Comparison of ENCODE assay signal across 8 cellular contexts in the genomic region with DNA sequence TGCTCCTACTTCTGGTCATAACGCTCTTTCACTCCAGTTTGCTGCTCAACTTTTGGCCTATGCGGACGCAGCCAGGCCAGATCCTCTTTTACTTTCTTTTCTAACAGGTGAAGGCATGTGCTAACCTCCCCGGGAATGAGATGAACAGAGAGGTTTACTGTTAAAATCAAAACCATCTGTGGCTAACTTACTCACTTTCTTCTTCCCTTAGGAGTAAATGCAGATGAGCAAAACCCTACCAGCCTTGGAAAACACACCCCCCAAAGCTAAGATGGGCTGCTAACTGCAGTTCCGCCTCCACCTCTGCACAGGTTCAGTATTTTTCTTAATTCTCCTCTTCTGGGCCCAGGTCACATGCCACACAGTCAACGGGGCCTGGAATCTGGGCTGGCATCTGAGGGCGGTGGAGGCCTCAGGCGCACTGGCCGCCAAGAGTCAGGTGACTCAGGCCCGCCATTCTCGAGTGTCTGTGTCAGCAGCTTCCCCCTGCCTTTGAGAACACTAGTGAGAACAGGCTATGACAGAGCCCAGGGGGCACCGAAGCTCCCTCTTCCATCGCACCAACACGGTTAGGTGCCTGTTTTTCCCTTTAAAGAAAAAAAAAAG. TPM values are rescaled to one million over a fixed set of nuclear protein-coding genes. Genes with fewer than 3 reads are reported as not detected.
A peak's percentile ranks its signal among the peaks of the same experiment; 100 is the strongest.
DNase-seq lines count a peak whose midpoint lies in the region; ATAC-seq and TF ChIP-seq lines count a peak whose summit lies in the region.

No MANE protein-coding gene starts in this region.

- in situ Hi-C loops in transverse colon (cut with MboI; ENCODE audit: low pct_ligation_motif_present in 1 of 4, low pct_unique_long_range_greater_than_20kb in 1 of 4, low sequenced_read_pairs in 3 of 4), result loop anchor here in 2 of 4 donors (10.0 to 25.0 kb wide), 2 partner anchors 88 to 96 kb away; no protein-coding TSS in a partner anchor

- no peak for ATAC-seq in DND-41 (ENCODE audit: insufficient read depth, low read depth)
- ATAC-seq in GM21825 (IDR thresholded peaks at IDR 0.05; ENCODE audit: unreplicated experiment), result peak; percentile 48

- H3K9me3 ChIP-seq in DND-41 (ENCODE audit: insufficient read depth, low read length, severe bottlenecking), result no peaks in the 10 kb centered on the region
- no peaks in the 10 kb centered on the region for H3K9me3 ChIP-seq in SK-N-SH
- H3K9me3 ChIP-seq in breast epithelium, result no peaks in the 10 kb centered on the region
- no peaks in the 10 kb centered on the region for H3K9me3 ChIP-seq in muscle layer of colon (ENCODE audit: low read length)
- H3K9me3 ChIP-seq in transverse colon, result no peaks in the 10 kb centered on the region

- H3K27ac ChIP-seq in DND-41 (ENCODE audit: low read length) (peak overlapping the region; percentile 84), SK-N-SH (ENCODE audit: low read depth in 2 of 2, low read length in 1 of 2) (peak overlapping the region in 1 of 2 experiments; percentile 8; a peak in 1 of 4 replicates), breast epithelium (peak overlapping the region; percentile 64 to 73), muscle layer of colon (ENCODE audit: low read depth, low read length) (peak overlapping the region; percentile 86), transverse colon (peak overlapping the region; percentile 86 to 94 (median 89))

- H4K20me1 ChIP-seq in DND-41 (ENCODE audit: insufficient read depth, low read length) (peaks cover 86% of the 10 kb centered on the region), SK-N-SH (ENCODE audit: insufficient read depth) (peaks cover 14% of the 10 kb centered on the region; the same call in 1 of the 2 replicates)

- H3K79me2 ChIP-seq in DND-41 (ENCODE audit: insufficient read depth, low read length) (peaks cover 100% of the 10 kb centered on the region), SK-N-SH (ENCODE audit: insufficient read depth) (peaks cover 16% of the 10 kb centered on the region; the same call in 1 of the 2 replicates)

- H3K9me2 ChIP-seq in SK-N-SH, result no peaks in the 10 kb centered on the region

- 81% methylated on average over 14 of the region's 14 CpGs for WGBS in SK-N-SH (ENCODE audit: low lambda C conversion rate)
- WGBS in transverse colon (ENCODE audit: low coverage in 1 of 2), 2 donors, result 62 to 64% methylated on average over 13 to 14 of the region's 14 CpGs

- H3K4me3 ChIP-seq in DND-41 (ENCODE audit: low read depth in 1 of 2, low read length in 2 of 2) (no peak overlapping the region), SK-N-SH (ENCODE audit: low read depth in 2 of 2, low read length in 1 of 2) (no peak overlapping the region), breast epithelium (peak overlapping the region in 1 of 3 donors; percentile 0), muscle layer of colon (ENCODE audit: low read depth in 1 of 2, low read length in 2 of 2) (peak overlapping the region; percentile 11 to 25), transverse colon (no peak overlapping the region)

- CTCF ChIA-PET in SK-N-SH (lab: Yijun Ruan, JAX), result interaction anchor here (0.7 to 6.2 kb wide), 5 partner anchors 8 to 145 kb away, joined by 3 to 33 read pairs (median 4); no protein-coding TSS in a partner anchor

- H3K36me3 ChIP-seq in DND-41 (ENCODE audit: insufficient read depth, low read length) (peaks cover 70% of the 10 kb centered on the region), SK-N-SH (replicated peaks in 1 of 2; ENCODE audit: control insufficient read depth in 1 of 2, insufficient read depth in 2 of 2, low read length in 1 of 2) (no peaks in the 10 kb centered on the region), breast epithelium (no peaks in the 10 kb centered on the region), muscle layer of colon (ENCODE audit: insufficient read depth, low read length) (no peaks in the 10 kb centered on the region), transverse colon (no peaks in the 10 kb centered on the region)

- peaks cover 99% of the 10 kb centered on the region for H3K4me1 ChIP-seq in DND-41 (ENCODE audit: insufficient read depth, low read length)
- H3K4me1 ChIP-seq in SK-N-SH (ENCODE audit: control insufficient read depth in 1 of 2, insufficient read depth in 2 of 2, low read depth in 1 of 2, low read length in 1 of 2), result peaks cover 9 to 39% of the 10 kb centered on the region in 2 experiments; a peak in 2 of 4 replicates
- H3K4me1 ChIP-seq in breast epithelium, result peaks cover 11 to 29% of the 10 kb centered on the region in 2 donors
- H3K4me1 ChIP-seq in muscle layer of colon (ENCODE audit: insufficient read depth, low read length), result peaks cover 94% of the 10 kb centered on the region
- peaks cover 75 to 100% (median 83%) of the 10 kb centered on the region in 4 donors for H3K4me1 ChIP-seq in transverse colon

- H3K27me3 ChIP-seq in DND-41 (ENCODE audit: insufficient read depth, low read length, poor library complexity), result no peaks in the 10 kb centered on the region
- H3K27me3 ChIP-seq in SK-N-SH (ENCODE audit: insufficient read depth), result no peaks in the 10 kb centered on the region
- no peaks in the 10 kb centered on the region for H3K27me3 ChIP-seq in breast epithelium
- H3K27me3 ChIP-seq in muscle layer of colon (ENCODE audit: control insufficient read depth in 1 of 2, insufficient read depth in 2 of 2, low read length in 2 of 2), result no peaks in the 10 kb centered on the region
- no peaks in the 10 kb centered on the region for H3K27me3 ChIP-seq in transverse colon

- TF ChIP-seq CTCF in DND-41 (IDR thresholded peaks at IDR 0.05; ENCODE audit: borderline replicate concordance, extremely low read depth, low read length, poor library complexity, severe bottlenecking) (no peak), SK-N-SH (IDR thresholded peaks at IDR 0.05) (no peak), breast epithelium (IDR thresholded peaks at IDR 0.05) (no peak), transverse colon (IDR thresholded peaks at IDR 0.05) (no peak)

- intact Hi-C loops in breast epithelium (cut with DNase I; ENCODE audit: low total_unique reads), result loop anchor here (10.0 kb wide), 1 partner anchor 78 kb away; no protein-coding TSS in a partner anchor
- intact Hi-C loops in transverse colon (cut with DNase I; ENCODE audit: low total_unique reads), result no loop called here

- TF ChIP-seq RAD21 in SK-N-SH (IDR thresholded peaks at IDR 0.05; ENCODE audit: low read length), result no peak

- TF ChIP-seq POLR2A in breast epithelium (IDR thresholded peaks at IDR 0.05) (no peak), transverse colon (IDR thresholded peaks at IDR 0.05) (no peak)

- H3K4me2 ChIP-seq in DND-41 (ENCODE audit: insufficient read depth, low read length) (no peak overlapping the region), SK-N-SH (peak overlapping the region; percentile 15; the same call in 1 of the 2 replicates)

- H2AFZ ChIP-seq in DND-41 (ENCODE audit: low read depth, low read length), result no peak overlapping the region
- H2AFZ ChIP-seq in SK-N-SH (ENCODE audit: low read depth), result no peak overlapping the region

- DNase-seq in DND-41 (no peak), SK-N-SH (no peak), breast epithelium (ENCODE audit: low spot score in 2 of 2) (peak in 1 of 2 donors; percentile 76), transverse colon (peak; percentile 59), NCI-H1694 (lab: John Stamatoyannopoulos, UW) (no peak), NCI-H82 treated with DMSO at 0.1 percent for 48 hours (lab: John Stamatoyannopoulos, UW; ENCODE audit: unreplicated experiment) (no peak)

- H3K9ac ChIP-seq in DND-41 (ENCODE audit: low read depth, low read length), result peak overlapping the region; percentile 90; the same call in 1 of the 2 replicates
- H3K9ac ChIP-seq in SK-N-SH, result no peak overlapping the region
- peak overlapping the region; percentile 35 for H3K9ac ChIP-seq in muscle layer of colon (ENCODE audit: low read length)

- POLR2A ChIA-PET in SK-N-SH (lab: Yijun Ruan, JAX), result no interaction called here

- TF ChIP-seq EP300 in SK-N-SH (IDR thresholded peaks at IDR 0.05; ENCODE audit: borderline replicate concordance in 1 of 2, low read depth in 1 of 2, low read length in 1 of 2) (no peak), transverse colon (IDR thresholded peaks at IDR 0.05; ENCODE audit: low read depth) (no peak)

- no peaks in the 10 kb centered on the region for H3F3A ChIP-seq in SK-N-SH (replicated peaks; ENCODE audit: insufficient read depth)

TF ChIP-seq in SK-N-SH, 30 proteins besides CTCF, POLR2A, EP300 and RAD21 (continues in another document):
- TF ChIP-seq, protein P1, sequence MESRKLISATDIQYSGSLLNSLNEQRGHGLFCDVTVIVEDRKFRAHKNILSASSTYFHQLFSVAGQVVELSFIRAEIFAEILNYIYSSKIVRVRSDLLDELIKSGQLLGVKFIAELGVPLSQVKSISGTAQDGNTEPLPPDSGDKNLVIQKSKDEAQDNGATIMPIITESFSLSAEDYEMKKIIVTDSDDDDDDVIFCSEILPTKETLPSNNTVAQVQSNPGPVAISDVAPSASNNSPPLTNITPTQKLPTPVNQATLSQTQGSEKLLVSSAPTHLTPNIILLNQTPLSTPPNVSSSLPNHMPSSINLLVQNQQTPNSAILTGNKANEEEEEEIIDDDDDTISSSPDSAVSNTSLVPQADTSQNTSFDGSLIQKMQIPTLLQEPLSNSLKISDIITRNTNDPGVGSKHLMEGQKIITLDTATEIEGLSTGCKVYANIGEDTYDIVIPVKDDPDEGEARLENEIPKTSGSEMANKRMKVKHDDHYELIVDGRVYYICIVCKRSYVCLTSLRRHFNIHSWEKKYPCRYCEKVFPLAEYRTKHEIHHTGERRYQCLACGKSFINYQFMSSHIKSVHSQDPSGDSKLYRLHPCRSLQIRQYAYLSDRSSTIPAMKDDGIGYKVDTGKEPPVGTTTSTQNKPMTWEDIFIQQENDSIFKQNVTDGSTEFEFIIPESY (IDR thresholded peaks at IDR 0.05; ENCODE audit: borderline replicate concordance, low read depth), result peak; percentile 77; the same call in 1 of the 2 replicates
- no peak for TF ChIP-seq TAF1 (IDR thresholded peaks at IDR 0.05; ENCODE audit: borderline replicate concordance, low read depth, low read length)
- peak; percentile 47; the same call in 1 of the 2 replicates for TF ChIP-seq TCF12 (IDR thresholded peaks at IDR 0.05)
- no peak for TF ChIP-seq MEF2A (IDR thresholded peaks at IDR 0.05; ENCODE audit: borderline replicate concordance, low read depth)
- no peak for TF ChIP-seq TEAD4 (IDR thresholded peaks at IDR 0.05; ENCODE audit: borderline replicate concordance, insufficient read depth)
- no peak for TF ChIP-seq NRF1 (IDR thresholded peaks at IDR 0.05; ENCODE audit: low read depth, low read length)
- no peak for TF ChIP-seq CHD2 (IDR thresholded peaks at IDR 0.05; ENCODE audit: low read length, partially characterized antibody)

RNA-seq across cellular contexts. Expression of gene FAM53B, which starts 11.1 kb away (rescaled TPM):
- polyA plus RNA-seq in SK-N-SH (2012; rRNA removed), result 5.2 and 5.6 TPM in 2 replicates
- polyA plus RNA-seq in SK-N-SH (2012; cell fraction: cytosol; rRNA removed), result 2.2 and 3.6 TPM in 2 replicates
- polyA plus RNA-seq in SK-N-SH (2012; cell fraction: nucleus; rRNA removed), result 11.3 and 11.7 TPM in 2 replicates
- total RNA-seq in breast epithelium (10 to 100 TPM; 17.0 to 39.7 (median 22.8) TPM), transverse colon (100 to 1,000 TPM in 1 of 4 donors, 10 to 100 TPM in 3; 41.0 to 110 (median 50.0) TPM)

RNA-seq across cellular contexts. Expression of gene EEF1AKMT2, which starts 58.7 kb away (rescaled TPM):
- polyA plus RNA-seq in SK-N-SH (2012; rRNA removed), result 13.5 and 14.0 TPM in 2 replicates
- 17.5 and 20.0 TPM in 2 replicates for polyA plus RNA-seq in SK-N-SH (2012; cell fraction: cytosol; rRNA removed)
- polyA plus RNA-seq in SK-N-SH (2012; cell fraction: nucleus; rRNA removed), result 6.1 and 11.5 TPM in 2 replicates
- 10 to 100 TPM; 14.1 to 23.6 (median 23.2) TPM for total RNA-seq in breast epithelium
- total RNA-seq in transverse colon, result 10 to 100 TPM in 2 of 4 donors, 1 to 10 TPM in 2; 5.2 to 19.1 (median 10.6) TPM

Comparison
In these comparisons a context has a peak if more than half of its experiments do, and no peak if none do; other contexts are left out.
1. H3K4me3 ChIP-seq: peak in muscle layer of colon (2 of 2); none in DND-41 (0 of 2), SK-N-SH (0 of 2) and transverse colon (0 of 4).